15 cellular contexts compared by ENCODE assay signal in the genomic region with DNA sequence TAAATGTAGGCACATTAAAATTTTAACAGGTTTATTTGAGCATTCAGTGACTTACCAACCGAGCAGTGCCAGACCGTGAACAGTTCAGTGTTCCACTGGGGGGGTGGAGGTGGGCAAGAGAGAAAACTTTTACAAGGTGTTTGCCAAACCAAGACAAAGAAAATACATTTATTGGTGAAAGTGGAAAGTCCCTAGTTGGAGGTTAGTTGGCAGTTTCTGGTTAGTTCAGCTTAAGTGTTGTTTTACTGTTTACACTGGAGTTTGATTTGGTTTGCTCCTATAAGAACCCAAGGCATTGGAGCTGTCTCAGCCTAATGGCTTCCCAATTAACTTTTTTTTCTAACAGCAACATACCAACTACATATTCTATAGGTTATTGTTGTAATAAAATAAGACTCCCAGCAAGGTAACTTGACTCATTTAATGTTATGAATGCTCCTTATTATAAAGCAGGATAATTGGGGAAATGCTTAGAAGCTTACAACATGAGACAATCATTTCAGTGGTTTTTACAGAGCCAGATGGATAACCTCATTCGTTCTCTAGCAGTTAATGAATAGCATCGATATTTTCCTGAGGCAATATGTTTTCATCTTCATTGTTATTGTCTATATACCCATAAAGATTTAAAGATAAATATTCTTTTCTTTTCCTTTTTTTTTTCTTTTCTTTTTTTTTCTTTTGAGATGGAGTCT.
"Had no signal": no experiment of that assay in that cellular context is flagged by ENCODE, and none has a peak within 500 bp of the region (broad histone marks: within the 10 kb centered on the region; RNA-seq: fewer than 3 reads in every experiment).

No MANE protein-coding gene starts in this region.

- DNase-seq: activated CD4-positive, alpha-beta T cell treated with anti-CD3 and anti-CD28 coated beads for 4 hours; activated naive CD4-positive, alpha-beta T cell; caudate nucleus; effector CD4-positive, alpha-beta T cell; glutamatergic neuron; stimulated activated naive CD4-positive, alpha-beta T cell; substantia nigra; trophoblast cell had no signal

- H3K4me3 ChIP-seq: ascending aorta, coronary artery, prostate gland had no signal

- ATAC-seq: left lobe of liver, sciatic nerve had no signal

- H3K4me3 Mint-ChIP-seq: activated T-helper 1 cell treated with anti-CD3 and anti-CD28 coated beads, Interleukin-12 subunit alpha, Interleukin-12 subunit beta, Interleukin-2, Interleukin-4 antibody, amounts not matched to agents 30 ng/mL and 10 ng/mL and 1 ng/mL, durations not matched to agents 14 hours and 24 hours and 36 hours; nephron had no signal

- H3K27me3 ChIP-seq: ascending aorta had no signal

- H3K4me1 Mint-ChIP-seq: nephron had no signal

- H3K36me3 ChIP-seq: ascending aorta, prostate gland had no signal

- H3K27ac Mint-ChIP-seq: activated T-helper 1 cell treated with anti-CD3 and anti-CD28 coated beads, Interleukin-12 subunit alpha, Interleukin-12 subunit beta, Interleukin-2, Interleukin-4 antibody, amounts not matched to agents 30 ng/mL and 10 ng/mL and 1 ng/mL, durations not matched to agents 14 hours and 24 hours and 36 hours; nephron had no signal

- H3K27ac ChIP-seq: ascending aorta, coronary artery, prostate gland had no signal

- H3K4me1 ChIP-seq: prostate gland had no signal

- H3K9me3 ChIP-seq: prostate gland had no signal
